ENCODE assay signal across 23 cellular contexts in genomic region chr6:166300357-166300987, GRCh38. TPM values are rescaled to one million over a fixed set of nuclear protein-coding genes. Genes with fewer than 3 reads are reported as not detected.
DNase-seq lines count a peak whose midpoint lies in the region; ATAC-seq, FAIRE-seq and TF ChIP-seq lines count a peak whose summit lies in the region.
"Had no signal": no experiment of that assay in that cellular context is flagged by ENCODE, and none has a peak within 500 bp of the region (broad histone marks: within the 10 kb centered on the region; RNA-seq: fewer than 3 reads in every experiment).

No MANE protein-coding gene starts in this region.

- in situ Hi-C loops in K562 (cut with MboI) = no loop called here

- H3K9me3 ChIP-seq in K562 (replicated peaks; ENCODE audit: control insufficient read depth, insufficient read depth, low read depth, low read length) = no peaks in the 10 kb centered on the region
- H3K9me3 ChIP-seq: BLaER1 had no signal

- no peaks in the 10 kb centered on the region for H3K4me1 ChIP-seq in K562 (replicated peaks in 1 of 2; ENCODE audit: control insufficient read depth in 2 of 2, insufficient read depth in 2 of 2, low read length in 2 of 2)
- H3K4me1 ChIP-seq: BLaER1, Caco-2, HAP-1 had no signal

- no peaks in the 10 kb centered on the region for H3K4me1 Mint-ChIP-seq in activated CD8-positive, alpha-beta T cell treated with anti-CD3 and anti-CD28 coated beads for 36 hours (ENCODE audit: low read depth)
- H3K4me1 Mint-ChIP-seq: CD4-positive, CD25-positive, alpha-beta regulatory T cell; CD8-positive, alpha-beta memory T cell; IgD-negative memory B cell had no signal

- CTCF ChIA-PET in K562 (lab: Yijun Ruan, JAX; ENCODE audit: low intra/inter-chr PET ratio) = no interaction called here
- CTCF ChIA-PET in HEK293T (lab: Yijun Ruan, JAX) = interaction anchor here (1.7 kb wide), 1 partner anchor 13 kb away, joined by 4 read pairs; no protein-coding TSS in a partner anchor
- CTCF ChIA-PET in activated CD8-positive, alpha-beta T cell treated with anti-CD3 and anti-CD28 coated beads for 36 hours (lab: Charles Lee) = interaction anchor here (0.8 to 1.2 kb wide), 2 partner anchors 10 to 100 kb away, joined by 3 read pairs; no protein-coding TSS in a partner anchor

- no peak overlapping the region for H3K4me3 ChIP-seq in K562
- H3K4me3 ChIP-seq: BLaER1, HAP-1 had no signal

- H3K4me3 Mint-ChIP-seq in activated CD8-positive, alpha-beta T cell treated with anti-CD3 and anti-CD28 coated beads for 36 hours = no peak overlapping the region
- H3K4me3 Mint-ChIP-seq: CD4-positive, CD25-positive, alpha-beta regulatory T cell; HFFc6; IgD-negative memory B cell had no signal

- no peaks in the 10 kb centered on the region for H3K9me3 Mint-ChIP-seq in activated CD8-positive, alpha-beta T cell treated with anti-CD3 and anti-CD28 coated beads for 36 hours
- H3K9me3 Mint-ChIP-seq: CD8-positive, alpha-beta memory T cell; HFFc6; IgD-negative memory B cell had no signal

- intact Hi-C loops in K562 (cut with micrococcal nuclease) = no loop called here
- intact Hi-C loops in activated CD8-positive, alpha-beta T cell treated with anti-CD3 and anti-CD28 coated beads for 36 hours (cut with micrococcal nuclease) = no loop called here

- H3K9me1 ChIP-seq in K562 (ENCODE audit: control insufficient read depth, insufficient read depth, low read length) = no peaks in the 10 kb centered on the region

- ATAC-seq in K562 (no peak), left lobe of liver (peak; percentile 72)
- ATAC-seq in activated CD8-positive, alpha-beta T cell treated with anti-CD3 and anti-CD28 coated beads for 36 hours = no peak

- POLR2A ChIA-PET in K562 (lab: Yijun Ruan, JAX) (interaction anchor here (0.6 to 1.7 kb wide), 2 partner anchors 10 to 42 kb away, joined by 3 to 4 read pairs; no protein-coding TSS in a partner anchor), HEK293T (lab: Yijun Ruan, JAX) (no interaction called here)
- POLR2A ChIA-PET in activated CD8-positive, alpha-beta T cell treated with anti-CD3 and anti-CD28 coated beads for 36 hours (lab: Charles Lee) = no interaction called here

- H3K27me3 ChIP-seq in K562 (ENCODE audit: control insufficient read depth in 2 of 2, insufficient read depth in 2 of 2, low read length in 2 of 2) = peaks cover 52 to 69% of the 10 kb centered on the region in 2 experiments

- FAIRE-seq in K562 (lab: Jason Lieb, UNC) = no peak
- FAIRE-seq: D721Med had no signal

- no peak for TF ChIP-seq RAD21 in K562 (CRISPR knock-in tag; conservative IDR thresholded peaks at IDR 0.05 in 1 of 2, IDR thresholded peaks at IDR 0.05 in 1 of 2)

- 6% methylated on average over 9 of the region's 9 CpGs for WGBS in K562 (ENCODE audit: insufficient coverage, low coverage, missing lambda C conversion rate)

- no TSS peak for BruUV-seq in K562 (replicated peaks; lab: Mats Ljungman, UMichigan)

- no peak for TF ChIP-seq POLR2A in K562 (conservative IDR thresholded peaks at IDR 0.05)

- peaks cover 28% of the 10 kb centered on the region for H3K27me3 Mint-ChIP-seq in activated CD8-positive, alpha-beta T cell treated with anti-CD3 and anti-CD28 coated beads for 36 hours

- no peak overlapping the region for H3K27ac Mint-ChIP-seq in activated CD8-positive, alpha-beta T cell treated with anti-CD3 and anti-CD28 coated beads for 36 hours
- H3K27ac Mint-ChIP-seq: CD8-positive, alpha-beta memory T cell; HFFc6; IgD-negative memory B cell had no signal

- no peaks in the 10 kb centered on the region for H4K20me1 ChIP-seq in K562 (replicated peaks; ENCODE audit: control insufficient read depth, insufficient read depth, low read length)
- H4K20me1 ChIP-seq: BLaER1 had no signal

- no peak for TF ChIP-seq CTCF in K562 (IDR thresholded peaks at IDR 0.05 in 2 of 3, conservative IDR thresholded peaks at IDR 0.05 in 1 of 3; ENCODE audit: insufficient read depth in 2 of 3, low read depth in 1 of 3, low read length in 3 of 3)
- no peak for TF ChIP-seq CTCF in activated CD8-positive, alpha-beta T cell treated with anti-CD3 and anti-CD28 coated beads for 36 hours (IDR thresholded peaks at IDR 0.05)

- H2AFZ ChIP-seq in K562 (ENCODE audit: low read depth, low read length) = no peak overlapping the region

- TF ChIP-seq EP300 in K562 (IDR thresholded peaks at IDR 0.05; ENCODE audit: low read length) = no peak

- no peaks in the 10 kb centered on the region for H3K79me2 ChIP-seq in K562 (ENCODE audit: control insufficient read depth, insufficient read depth, low read length)

- H3K36me3 Mint-ChIP-seq in activated CD8-positive, alpha-beta T cell treated with anti-CD3 and anti-CD28 coated beads for 36 hours (ENCODE audit: low read depth) = no peaks in the 10 kb centered on the region
- H3K36me3 Mint-ChIP-seq: CD4-positive, CD25-positive, alpha-beta regulatory T cell; CD8-positive, alpha-beta memory T cell; IgD-negative memory B cell had no signal

- peak; percentile 14 for DNase-seq in DMS 273 (lab: John Stamatoyannopoulos, UW; ENCODE audit: unreplicated experiment)
- DNase-seq in DMS 273 treated with DMSO at 0.1 percent for 48 hours (lab: John Stamatoyannopoulos, UW) = no peak
- no peak for DNase-seq in K562 (ENCODE audit: extremely low read depth in 1 of 4, low spot score in 3 of 4)
- DNase-seq in left lobe of liver (ENCODE audit: low spot score) = no peak
- no peak for DNase-seq in HEK293T (ENCODE audit: extremely low spot score)
- DNase-seq in NCI-H345 treated with DMSO at 0.1 percent for 48 hours (lab: John Stamatoyannopoulos, UW; ENCODE audit: unreplicated experiment) = no peak
- no peak for DNase-seq in activated CD8-positive, alpha-beta T cell treated with anti-CD3 and anti-CD28 coated beads for 36 hours
- DNase-seq: Caco-2; CD4-positive, CD25-positive, alpha-beta regulatory T cell; CD8-positive, alpha-beta memory T cell; DMS79 treated with DMSO at 0.1 percent for 48 hours; GF-D8; HFFc6; Kasumi-1; KG1 had no signal

- H3K4me2 ChIP-seq in K562 (ENCODE audit: insufficient read depth, low read length) = no peak overlapping the region
- H3K4me2 ChIP-seq: BLaER1 had no signal

- no peak overlapping the region for H3K27ac ChIP-seq in K562 (ENCODE audit: extremely low read depth, low read depth, low read length)
- H3K27ac ChIP-seq in temporal lobe (ENCODE audit: low read depth, low read length) = peak overlapping the region; percentile 99
- H3K27ac ChIP-seq: 22Rv1, BLaER1 had no signal

- no peak overlapping the region for H3K9ac ChIP-seq in K562 (ENCODE audit: insufficient read depth in 1 of 2, low read depth in 2 of 2, low read length in 2 of 2)
- H3K9ac ChIP-seq: BLaER1 had no signal

- no peaks in the 10 kb centered on the region for H3K36me3 ChIP-seq in K562 (ENCODE audit: control insufficient read depth, insufficient read depth, low read length)
- H3K36me3 ChIP-seq: BLaER1, HAP-1 had no signal

TF ChIP-seq in K562, 482 proteins besides CTCF, POLR2A, EP300 and RAD21 (continues in another document):
- TF ChIP-seq MAFF (IDR thresholded peaks at IDR 0.05; ENCODE audit: low read length) (peak; percentile 95), ZNF316 (IDR thresholded peaks at IDR 0.05) (peak; percentile 97)

TF ChIP-seq in HEK293T, 16 proteins besides CTCF, POLR2A, EP300 and RAD21 (continues in another document):
- TF ChIP-seq ELF4 (IDR thresholded peaks at IDR 0.05) = no peak
- no peak for TF ChIP-seq CTBP1 (IDR thresholded peaks at IDR 0.05; ENCODE audit: borderline replicate concordance)
- no peak for TF ChIP-seq SUZ12 (IDR thresholded peaks at IDR 0.05)
- no peak for TF ChIP-seq NFRKB (IDR thresholded peaks at IDR 0.05)
- no peak for TF ChIP-seq FOXM1 (IDR thresholded peaks at IDR 0.05; ENCODE audit: borderline replicate concordance)

RNA-seq across cellular contexts. Expression of gene PRR18, which starts 7.7 kb away (rescaled TPM):
- total RNA-seq in K562 (2011; cell fraction: chromatin; rRNA removed; ENCODE audit: low replicate concordance) = not detected in 2 replicates
- not detected in 2 replicates for total RNA-seq in K562 (2011; cell fraction: nucleolus; rRNA removed)
- not detected in 2 replicates for total RNA-seq in K562 (2011; cell fraction: nucleoplasm; rRNA removed)
- total RNA-seq in K562 (2014; rRNA removed) (not detected in 2 replicates), K562 (2014; rRNA removed; fragmentation: Illumina TruSeq; extraction: Trizol) (not detected in 2 replicates), K562 (2015; rRNA removed; fragmentation: Illumina TruSeq; extraction: Trizol) (not detected in 2 replicates), K562 (2021) (not detected in 2 replicates), left lobe of liver (2.0 TPM), temporal lobe (0.25 TPM)
- polyA plus RNA-seq in K562 (2011; rRNA removed) (not detected in 2 replicates), K562 (2014; fragmentation: Illumina TruSeq; extraction: Trizol) (not detected in 2 replicates), K562 (2014; fragmentation: Nextera tagmentation; extraction: Ambion mirVana) (not detected), K562 (2014; rRNA removed) (not detected in 2 replicates)
- polyA plus RNA-seq in K562 (2011; cell fraction: cytosol; rRNA removed) = not detected in 2 replicates
- polyA plus RNA-seq in K562 (2011; cell fraction: nucleus; rRNA removed) = not detected in 2 replicates
- 0.06 TPM in 1 of 2 replicates, not detected in the other for polyA plus RNA-seq in K562 (2012)
- not detected in 2 replicates for polyA minus RNA-seq in K562 (2011; rRNA and poly(A)+ RNA removed)
- not detected in 2 replicates for polyA minus RNA-seq in K562 (2011; cell fraction: cytosol; rRNA and poly(A)+ RNA removed)
- not detected in 2 replicates for polyA minus RNA-seq in K562 (2011; cell fraction: nucleus; rRNA and poly(A)+ RNA removed)
- under 1 TPM; 0.23 to 0.27 TPM for total RNA-seq in activated CD8-positive, alpha-beta T cell treated with anti-CD3 and anti-CD28 coated beads for 36 hours
- total RNA-seq: CD4-positive, CD25-positive, alpha-beta regulatory T cell; H4; HFFc6 had no signal
- polyA plus RNA-seq: AG04450; CD4-positive, CD25-positive, alpha-beta regulatory T cell; CD8-positive, alpha-beta memory T cell; IgD-negative memory B cell had no signal

RNA-seq across cellular contexts. Expression of gene SFT2D1, which starts 41.9 kb away (rescaled TPM):
- 89.6 and 170 TPM in 2 replicates for total RNA-seq in K562 (2011; cell fraction: chromatin; rRNA removed; ENCODE audit: low replicate concordance)
- total RNA-seq in K562 (2011; cell fraction: nucleolus; rRNA removed) = 65.9 and 78.2 TPM in 2 replicates
- 150 and 228 TPM in 2 replicates for total RNA-seq in K562 (2011; cell fraction: nucleoplasm; rRNA removed)
- 59.5 and 63.1 TPM in 2 replicates for total RNA-seq in K562 (2014; rRNA removed)
- total RNA-seq in K562 (2014; rRNA removed; fragmentation: Illumina TruSeq; extraction: Trizol) = 67.1 and 75.7 TPM in 2 replicates
- 50.1 and 54.4 TPM in 2 replicates for total RNA-seq in K562 (2015; rRNA removed; fragmentation: Illumina TruSeq; extraction: Trizol)
- total RNA-seq in K562 (2021) = 68.7 and 81.0 TPM in 2 replicates
- polyA plus RNA-seq in K562 (2011; rRNA removed) = 129 and 140 TPM in 2 replicates
- 67.3 and 111 TPM in 2 replicates for polyA plus RNA-seq in K562 (2011; cell fraction: cytosol; rRNA removed)
- 110 and 178 TPM in 2 replicates for polyA plus RNA-seq in K562 (2011; cell fraction: nucleus; rRNA removed)
- 76.9 and 85.8 TPM in 2 replicates for polyA plus RNA-seq in K562 (2012)
- polyA plus RNA-seq in K562 (2014; fragmentation: Illumina TruSeq; extraction: Trizol) = 80.1 and 81.5 TPM in 2 replicates
- polyA plus RNA-seq in K562 (2014; fragmentation: Nextera tagmentation; extraction: Ambion mirVana) = 10 to 100 TPM; 73.0 to 74.6 TPM
- polyA plus RNA-seq in K562 (2014; rRNA removed) = 106 and 111 TPM in 2 replicates
- polyA minus RNA-seq in K562 (2011; rRNA and poly(A)+ RNA removed) = 64.9 and 66.3 TPM in 2 replicates
- polyA minus RNA-seq in K562 (2011; cell fraction: cytosol; rRNA and poly(A)+ RNA removed) = 18.2 and 18.4 TPM in 2 replicates
- polyA minus RNA-seq in K562 (2011; cell fraction: nucleus; rRNA and poly(A)+ RNA removed) = 37.4 and 67.9 TPM in 2 replicates
- total RNA-seq in left lobe of liver = 8.8 TPM
- 19.2 TPM for total RNA-seq in temporal lobe
- 10 to 100 TPM; 39.0 to 42.6 TPM for total RNA-seq in activated CD8-positive, alpha-beta T cell treated with anti-CD3 and anti-CD28 coated beads for 36 hours
